Comparison of ENCODE assay signal across 10 cellular contexts in genomic region chr11:122189259-122189658, GRCh38.
DNase-seq lines count a peak whose midpoint lies in the region; ATAC-seq and TF ChIP-seq lines count a peak whose summit lies in the region.
"Had no signal": no experiment of that assay in that cellular context is flagged by ENCODE, and none has a peak within 500 bp of the region (broad histone marks: within the 10 kb centered on the region; RNA-seq: fewer than 3 reads in every experiment).

No MANE protein-coding gene starts in this region.

- H3K4me3 ChIP-seq in fibroblast of villous mesenchyme (ENCODE audit: low read depth, low read length) = no peak overlapping the region

- intact Hi-C loops in sciatic nerve (cut with DNase I) (no loop called here), posterior cingulate gyrus (cut with DNase I) (no loop called here)

- TF ChIP-seq CTCF in fibroblast of villous mesenchyme (IDR thresholded peaks at IDR 0.05; ENCODE audit: insufficient read depth, low read depth, low read length) = no peak

- ATAC-seq in sciatic nerve (peak; percentile 79), GM18861 (IDR thresholded peaks at IDR 0.05; ENCODE audit: unreplicated experiment) (no peak)

- peak; percentile 98 for DNase-seq in EH (ENCODE audit: low read depth)
- DNase-seq in T1000 (lab: John Stamatoyannopoulos, UW) = peak; percentile 4
- DNase-seq in fibroblast of villous mesenchyme (ENCODE audit: low read depth) = peak; percentile 87
- no peak for DNase-seq in sciatic nerve (ENCODE audit: low spot score)
- no peak for DNase-seq in NCI-H128 (lab: John Stamatoyannopoulos, UW; ENCODE audit: unreplicated experiment)
- DNase-seq in NCI-H82 (lab: John Stamatoyannopoulos, UW) = no peak
- no peak for DNase-seq in posterior cingulate gyrus
- DNase-seq: activated CD4-positive, CD25-positive, alpha-beta regulatory T cell; NCI-H510A treated with DMSO at 0.1 percent for 48 hours had no signal

Comparison
In these comparisons a context has a peak if more than half of its experiments do, and no peak if none do; other contexts are left out.
1. DNase-seq: peak in EH (single experiment), T1000 (single experiment) and fibroblast of villous mesenchyme (single experiment); none in sciatic nerve (single experiment), NCI-H128 (single experiment), NCI-H82 (single experiment) and posterior cingulate gyrus (0 of 10).